1 cellular context compared by ENCODE assay signal in the genomic region with DNA sequence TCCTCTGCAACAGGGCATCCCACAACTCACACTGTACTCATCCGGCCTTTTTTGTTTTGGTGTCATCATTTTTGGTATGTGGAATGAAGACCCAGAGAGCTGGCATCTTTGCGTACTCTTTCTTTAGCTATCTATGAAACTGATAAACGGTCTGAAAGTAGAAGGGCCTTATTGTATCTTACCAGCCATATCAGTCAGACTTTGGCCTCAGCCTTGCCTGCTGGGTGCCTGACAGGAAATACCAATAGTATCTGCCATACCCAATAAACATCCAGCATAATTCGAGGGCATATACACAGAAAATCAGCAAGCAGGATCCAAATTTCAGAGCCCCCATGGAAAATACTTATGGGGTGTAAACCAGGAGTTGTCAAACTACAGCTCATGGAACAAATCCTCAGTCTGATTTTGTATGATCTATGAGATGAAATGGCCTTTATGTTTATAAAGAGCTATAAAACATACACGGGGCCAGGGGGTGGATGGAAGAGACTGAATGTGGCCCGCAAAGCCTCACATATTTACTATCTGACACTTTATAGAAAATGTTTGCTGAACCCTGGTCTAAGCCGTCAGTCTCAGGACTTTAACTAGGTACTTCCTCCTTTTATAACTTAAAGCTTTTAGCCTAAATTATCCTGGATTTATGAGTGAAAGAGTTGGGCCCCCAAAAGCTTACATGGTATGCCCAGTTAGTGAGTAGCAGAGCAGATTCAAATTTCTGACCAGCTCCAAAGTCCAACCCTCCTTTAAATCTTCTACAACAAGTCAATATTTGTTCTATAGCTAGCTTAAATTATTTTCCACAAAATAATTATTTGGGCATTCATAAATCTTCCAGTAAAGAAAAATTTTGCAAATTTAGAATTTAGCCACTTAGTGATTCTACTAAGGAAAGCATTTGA.
A peak's percentile ranks its signal among the peaks of the same experiment; 100 is the strongest.
TF ChIP-seq lines count a peak whose summit lies in the region.

No MANE protein-coding gene starts in this region.

TF ChIP-seq in HepG2, 621 proteins besides CTCF, POLR2A, EP300 and RAD21 (continued from another document and continues in another):
- TF ChIP-seq, protein P1, sequence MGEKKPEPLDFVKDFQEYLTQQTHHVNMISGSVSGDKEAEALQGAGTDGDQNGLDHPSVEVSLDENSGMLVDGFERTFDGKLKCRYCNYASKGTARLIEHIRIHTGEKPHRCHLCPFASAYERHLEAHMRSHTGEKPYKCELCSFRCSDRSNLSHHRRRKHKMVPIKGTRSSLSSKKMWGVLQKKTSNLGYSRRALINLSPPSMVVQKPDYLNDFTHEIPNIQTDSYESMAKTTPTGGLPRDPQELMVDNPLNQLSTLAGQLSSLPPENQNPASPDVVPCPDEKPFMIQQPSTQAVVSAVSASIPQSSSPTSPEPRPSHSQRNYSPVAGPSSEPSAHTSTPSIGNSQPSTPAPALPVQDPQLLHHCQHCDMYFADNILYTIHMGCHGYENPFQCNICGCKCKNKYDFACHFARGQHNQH (CRISPR knock-in tag; IDR thresholded peaks at IDR 0.05): no peak
- TF ChIP-seq MEF2D (CRISPR knock-in tag; IDR thresholded peaks at IDR 0.05): peak; percentile 52; the same call in 1 of the 2 replicates
- TF ChIP-seq KLF16 (CRISPR knock-in tag; IDR thresholded peaks at IDR 0.05): no peak
- TF ChIP-seq HNF1B (CRISPR knock-in tag; IDR thresholded peaks at IDR 0.05): no peak
- TF ChIP-seq HDAC2 (CRISPR knock-in tag; IDR thresholded peaks at IDR 0.05): peak; percentile 65; the same call in 1 of the 2 replicates
- peak; percentile 38; the same call in 1 of the 2 replicates for TF ChIP-seq ZNF292 (CRISPR knock-in tag; IDR thresholded peaks at IDR 0.05; ENCODE audit: borderline replicate concordance, low read depth)
- TF ChIP-seq, protein P2, sequence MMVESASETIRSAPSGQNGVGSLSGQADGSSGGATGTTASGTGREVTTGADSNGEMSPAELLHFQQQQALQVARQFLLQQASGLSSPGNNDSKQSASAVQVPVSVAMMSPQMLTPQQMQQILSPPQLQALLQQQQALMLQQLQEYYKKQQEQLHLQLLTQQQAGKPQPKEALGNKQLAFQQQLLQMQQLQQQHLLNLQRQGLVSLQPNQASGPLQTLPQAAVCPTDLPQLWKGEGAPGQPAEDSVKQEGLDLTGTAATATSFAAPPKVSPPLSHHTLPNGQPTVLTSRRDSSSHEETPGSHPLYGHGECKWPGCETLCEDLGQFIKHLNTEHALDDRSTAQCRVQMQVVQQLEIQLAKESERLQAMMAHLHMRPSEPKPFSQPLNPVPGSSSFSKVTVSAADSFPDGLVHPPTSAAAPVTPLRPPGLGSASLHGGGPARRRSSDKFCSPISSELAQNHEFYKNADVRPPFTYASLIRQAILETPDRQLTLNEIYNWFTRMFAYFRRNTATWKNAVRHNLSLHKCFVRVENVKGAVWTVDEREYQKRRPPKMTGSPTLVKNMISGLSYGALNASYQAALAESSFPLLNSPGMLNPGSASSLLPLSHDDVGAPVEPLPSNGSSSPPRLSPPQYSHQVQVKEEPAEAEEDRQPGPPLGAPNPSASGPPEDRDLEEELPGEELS (CRISPR knock-in tag; IDR thresholded peaks at IDR 0.05): peak; percentile 82
- TF ChIP-seq TBP (CRISPR knock-in tag; IDR thresholded peaks at IDR 0.05): no peak
- TF ChIP-seq, protein P3, sequence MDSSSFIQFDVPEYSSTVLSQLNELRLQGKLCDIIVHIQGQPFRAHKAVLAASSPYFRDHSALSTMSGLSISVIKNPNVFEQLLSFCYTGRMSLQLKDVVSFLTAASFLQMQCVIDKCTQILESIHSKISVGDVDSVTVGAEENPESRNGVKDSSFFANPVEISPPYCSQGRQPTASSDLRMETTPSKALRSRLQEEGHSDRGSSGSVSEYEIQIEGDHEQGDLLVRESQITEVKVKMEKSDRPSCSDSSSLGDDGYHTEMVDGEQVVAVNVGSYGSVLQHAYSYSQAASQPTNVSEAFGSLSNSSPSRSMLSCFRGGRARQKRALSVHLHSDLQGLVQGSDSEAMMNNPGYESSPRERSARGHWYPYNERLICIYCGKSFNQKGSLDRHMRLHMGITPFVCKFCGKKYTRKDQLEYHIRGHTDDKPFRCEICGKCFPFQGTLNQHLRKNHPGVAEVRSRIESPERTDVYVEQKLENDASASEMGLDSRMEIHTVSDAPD (CRISPR knock-in tag; IDR thresholded peaks at IDR 0.05): 0 out of 2 replicates have a peak, but pooled peaks have one; percentile 48
- peak; percentile 89 for TF ChIP-seq PAXIP1 (CRISPR knock-in tag; conservative IDR thresholded peaks at IDR 0.05)
- no peak for TF ChIP-seq HNF1A (IDR thresholded peaks at IDR 0.05; ENCODE audit: low read depth)
- TF ChIP-seq HNF1A (CRISPR knock-in tag; IDR thresholded peaks at IDR 0.05; ENCODE audit: borderline replicate concordance): peak; percentile 5; the same call in 1 of the 2 replicates
- TF ChIP-seq FOXO1 (CRISPR knock-in tag; IDR thresholded peaks at IDR 0.05): peak; percentile 72; the same call in 1 of the 2 replicates
- TF ChIP-seq LCORL (IDR thresholded peaks at IDR 0.05): no peak
- peak; percentile 60; the same call in 1 of the 2 replicates for TF ChIP-seq LCORL (CRISPR knock-in tag; IDR thresholded peaks at IDR 0.05)
- no peak for TF ChIP-seq FOXA1 (IDR thresholded peaks at IDR 0.05)
- TF ChIP-seq FOXA1 (CRISPR knock-in tag; IDR thresholded peaks at IDR 0.05): 0 out of 2 replicates have a peak, but pooled peaks have one; percentile 36
- no peak for TF ChIP-seq SATB2 (CRISPR knock-in tag; IDR thresholded peaks at IDR 0.05)
- no peak for TF ChIP-seq ZNF136 (CRISPR knock-in tag; IDR thresholded peaks at IDR 0.05; ENCODE audit: low read depth)
- TF ChIP-seq ZMYM4 (CRISPR knock-in tag; IDR thresholded peaks at IDR 0.05): peak; percentile 35; the same call in 1 of the 2 replicates
- TF ChIP-seq ZNF10 (CRISPR knock-in tag; IDR thresholded peaks at IDR 0.05; ENCODE audit: borderline replicate concordance, low read depth): no peak
- TF ChIP-seq DPF2 (CRISPR knock-in tag; IDR thresholded peaks at IDR 0.05; ENCODE audit: borderline replicate concordance, low read depth): no peak; the same call in 1 of the 2 replicates
- TF ChIP-seq U2AF1 (optimal IDR thresholded peaks at IDR 0.05; ENCODE audit: low read depth, low read length): no peak
- no peak for TF ChIP-seq PITX1 (CRISPR knock-in tag; IDR thresholded peaks at IDR 0.05)
- TF ChIP-seq THAP11 (CRISPR knock-in tag; IDR thresholded peaks at IDR 0.05): peak; percentile 47; the same call in 1 of the 2 replicates
- TF ChIP-seq ARID5B (CRISPR knock-in tag; IDR thresholded peaks at IDR 0.05): peak; percentile 81
